1 cellular context compared by ENCODE assay signal in the genomic region with DNA sequence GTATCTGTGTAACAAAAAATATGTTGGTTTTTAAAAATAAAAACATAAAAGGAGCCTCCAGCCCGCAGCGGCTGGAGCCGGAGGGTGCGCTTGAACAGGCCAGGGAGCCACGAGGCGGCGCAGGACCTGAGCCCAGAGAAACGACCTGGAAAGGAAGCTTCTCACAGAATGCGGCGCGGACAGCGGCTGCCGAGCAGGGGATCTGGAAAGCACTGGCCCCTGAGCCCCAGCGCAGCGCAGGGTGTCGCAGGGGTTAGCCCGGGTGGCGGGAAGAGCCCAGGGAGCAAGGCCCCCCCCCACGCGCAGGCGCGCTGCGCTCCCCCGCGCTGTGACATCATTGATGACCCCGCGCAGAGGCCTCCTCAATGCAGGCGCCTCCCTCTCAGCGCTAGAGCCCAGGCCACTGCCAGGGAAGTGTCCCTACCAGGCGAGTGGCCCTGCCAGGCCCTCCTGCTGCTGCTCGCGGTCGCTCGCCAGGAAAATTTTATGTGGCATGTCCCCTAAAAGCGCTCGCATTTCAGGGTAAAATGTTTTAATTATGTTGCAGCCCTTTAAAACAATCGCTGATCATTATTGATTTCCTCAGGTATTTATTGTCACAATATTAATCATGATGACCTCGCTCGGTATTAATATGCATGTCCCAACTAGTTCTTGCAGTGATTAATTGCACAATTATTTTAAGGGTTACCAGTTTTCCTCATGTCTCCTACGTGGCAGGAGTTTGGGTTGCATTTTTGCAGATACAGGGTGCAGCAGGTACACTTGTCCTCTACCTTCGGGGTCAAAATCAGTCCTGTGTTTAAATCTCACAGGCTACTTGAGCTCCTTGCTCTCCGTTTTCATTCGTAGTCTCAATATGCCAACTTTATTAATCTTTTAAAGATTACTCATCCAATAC.
TF ChIP-seq lines count a peak whose summit lies in the region.

No MANE protein-coding gene starts in this region.

TF ChIP-seq in K562, 482 proteins besides CTCF, POLR2A, EP300 and RAD21 (continued from another document and continues in another):
- TF ChIP-seq, protein P1, sequence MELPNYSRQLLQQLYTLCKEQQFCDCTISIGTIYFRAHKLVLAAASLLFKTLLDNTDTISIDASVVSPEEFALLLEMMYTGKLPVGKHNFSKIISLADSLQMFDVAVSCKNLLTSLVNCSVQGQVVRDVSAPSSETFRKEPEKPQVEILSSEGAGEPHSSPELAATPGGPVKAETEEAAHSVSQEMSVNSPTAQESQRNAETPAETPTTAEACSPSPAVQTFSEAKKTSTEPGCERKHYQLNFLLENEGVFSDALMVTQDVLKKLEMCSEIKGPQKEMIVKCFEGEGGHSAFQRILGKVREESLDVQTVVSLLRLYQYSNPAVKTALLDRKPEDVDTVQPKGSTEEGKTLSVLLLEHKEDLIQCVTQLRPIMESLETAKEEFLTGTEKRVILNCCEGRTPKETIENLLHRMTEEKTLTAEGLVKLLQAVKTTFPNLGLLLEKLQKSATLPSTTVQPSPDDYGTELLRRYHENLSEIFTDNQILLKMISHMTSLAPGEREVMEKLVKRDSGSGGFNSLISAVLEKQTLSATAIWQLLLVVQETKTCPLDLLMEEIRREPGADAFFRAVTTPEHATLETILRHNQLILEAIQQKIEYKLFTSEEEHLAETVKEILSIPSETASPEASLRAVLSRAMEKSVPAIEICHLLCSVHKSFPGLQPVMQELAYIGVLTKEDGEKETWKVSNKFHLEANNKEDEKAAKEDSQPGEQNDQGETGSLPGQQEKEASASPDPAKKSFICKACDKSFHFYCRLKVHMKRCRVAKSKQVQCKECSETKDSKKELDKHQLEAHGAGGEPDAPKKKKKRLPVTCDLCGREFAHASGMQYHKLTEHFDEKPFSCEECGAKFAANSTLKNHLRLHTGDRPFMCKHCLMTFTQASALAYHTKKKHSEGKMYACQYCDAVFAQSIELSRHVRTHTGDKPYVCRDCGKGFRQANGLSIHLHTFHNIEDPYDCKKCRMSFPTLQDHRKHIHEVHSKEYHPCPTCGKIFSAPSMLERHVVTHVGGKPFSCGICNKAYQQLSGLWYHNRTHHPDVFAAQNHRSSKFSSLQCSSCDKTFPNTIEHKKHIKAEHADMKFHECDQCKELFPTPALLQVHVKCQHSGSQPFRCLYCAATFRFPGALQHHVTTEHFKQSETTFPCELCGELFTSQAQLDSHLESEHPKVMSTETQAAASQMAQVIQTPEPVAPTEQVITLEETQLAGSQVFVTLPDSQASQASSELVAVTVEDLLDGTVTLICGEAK (IDR thresholded peaks at IDR 0.05) = no peak
- TF ChIP-seq, protein P1 (CRISPR knock-in tag; IDR thresholded peaks at IDR 0.05) = no peak
- TF ChIP-seq HDAC2 (IDR thresholded peaks at IDR 0.05) (no peak), KLF10 (CRISPR knock-in tag; IDR thresholded peaks at IDR 0.05) (no peak), HNRNPK (IDR thresholded peaks at IDR 0.05; ENCODE audit: low read depth, low read length, poor library complexity, severe bottlenecking) (no peak), SRF (CRISPR knock-in tag; IDR thresholded peaks at IDR 0.05) (peak in 1 of 2 experiments; percentile 40; a peak in 1 of 4 replicates), ZSCAN29 (IDR thresholded peaks at IDR 0.05) (no peak), NELFE (IDR thresholded peaks at IDR 0.05; ENCODE audit: insufficient read depth, insufficient read length) (no peak), NCOR1 (IDR thresholded peaks at IDR 0.05) (no peak), ARID2 (IDR thresholded peaks at IDR 0.05) (no peak), TEAD4 (IDR thresholded peaks at IDR 0.05; ENCODE audit: low read length) (no peak), TEAD4 (CRISPR knock-in tag; IDR thresholded peaks at IDR 0.05; ENCODE audit: borderline replicate concordance) (no peak), ETV6 (IDR thresholded peaks at IDR 0.05; ENCODE audit: borderline replicate concordance in 1 of 2, low read depth in 2 of 2, low read length in 1 of 2) (no peak), ETV6 (CRISPR knock-in tag; IDR thresholded peaks at IDR 0.05; ENCODE audit: borderline replicate concordance) (no peak), TBP (optimal IDR thresholded peaks at IDR 0.05; ENCODE audit: low read depth, low read length) (peak; percentile 41), ETV1 (tag; conservative IDR thresholded peaks at IDR 0.05; ENCODE audit: low read depth) (0 out of 2 replicates have a peak, but pooled peaks have one; percentile 33), SIX5 (IDR thresholded peaks at IDR 0.05; ENCODE audit: borderline replicate concordance in 1 of 2, insufficient read depth in 1 of 2, low read depth in 1 of 2, low read length in 2 of 2) (no peak), ZKSCAN8 (CRISPR knock-in tag; IDR thresholded peaks at IDR 0.05) (0 out of 2 replicates have a peak, but pooled peaks have one; percentile 43), ZNF197 (CRISPR knock-in tag; IDR thresholded peaks at IDR 0.05; ENCODE audit: low read depth) (no peak), DMBX1 (CRISPR knock-in tag; IDR thresholded peaks at IDR 0.05; ENCODE audit: borderline replicate concordance) (no peak), CBFA2T2 (conservative IDR thresholded peaks at IDR 0.05) (no peak), ZFP36 (IDR thresholded peaks at IDR 0.05; ENCODE audit: low read depth, low read length, partially characterized antibody) (no peak), FOXJ3 (CRISPR knock-in tag; IDR thresholded peaks at IDR 0.05) (no peak), EZH2 (IDR thresholded peaks at IDR 0.05; ENCODE audit: borderline replicate concordance, low read depth, low read length) (no peak), NR4A1 (CRISPR knock-in tag; IDR thresholded peaks at IDR 0.05) (no peak), NR4A1 (tag; IDR thresholded peaks at IDR 0.05) (no peak), ZNF274 (IDR thresholded peaks at IDR 0.05; ENCODE audit: borderline replicate concordance, low read depth, low read length) (no peak), SRSF3 (IDR thresholded peaks at IDR 0.05; ENCODE audit: insufficient read depth, low read length) (no peak), CREBBP (IDR thresholded peaks at IDR 0.05; ENCODE audit: low read depth, low read length) (no peak), E2F3 (CRISPR knock-in tag; IDR thresholded peaks at IDR 0.05) (peak; percentile 83), POLR2B (IDR thresholded peaks at IDR 0.05; ENCODE audit: low read depth, partially characterized antibody) (peak; percentile 22), FUS (optimal IDR thresholded peaks at IDR 0.05; ENCODE audit: low read depth, low read length) (no peak), ELF2 (CRISPR knock-in tag; IDR thresholded peaks at IDR 0.05) (no peak), MTA2 (IDR thresholded peaks at IDR 0.05; ENCODE audit: low read depth) (no peak), STAT5A (IDR thresholded peaks at IDR 0.05; ENCODE audit: borderline replicate concordance, low read length) (no peak)
- TF ChIP-seq, protein P2, sequence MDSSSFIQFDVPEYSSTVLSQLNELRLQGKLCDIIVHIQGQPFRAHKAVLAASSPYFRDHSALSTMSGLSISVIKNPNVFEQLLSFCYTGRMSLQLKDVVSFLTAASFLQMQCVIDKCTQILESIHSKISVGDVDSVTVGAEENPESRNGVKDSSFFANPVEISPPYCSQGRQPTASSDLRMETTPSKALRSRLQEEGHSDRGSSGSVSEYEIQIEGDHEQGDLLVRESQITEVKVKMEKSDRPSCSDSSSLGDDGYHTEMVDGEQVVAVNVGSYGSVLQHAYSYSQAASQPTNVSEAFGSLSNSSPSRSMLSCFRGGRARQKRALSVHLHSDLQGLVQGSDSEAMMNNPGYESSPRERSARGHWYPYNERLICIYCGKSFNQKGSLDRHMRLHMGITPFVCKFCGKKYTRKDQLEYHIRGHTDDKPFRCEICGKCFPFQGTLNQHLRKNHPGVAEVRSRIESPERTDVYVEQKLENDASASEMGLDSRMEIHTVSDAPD (CRISPR knock-in tag; IDR thresholded peaks at IDR 0.05) = no peak
- TF ChIP-seq, protein P3, sequence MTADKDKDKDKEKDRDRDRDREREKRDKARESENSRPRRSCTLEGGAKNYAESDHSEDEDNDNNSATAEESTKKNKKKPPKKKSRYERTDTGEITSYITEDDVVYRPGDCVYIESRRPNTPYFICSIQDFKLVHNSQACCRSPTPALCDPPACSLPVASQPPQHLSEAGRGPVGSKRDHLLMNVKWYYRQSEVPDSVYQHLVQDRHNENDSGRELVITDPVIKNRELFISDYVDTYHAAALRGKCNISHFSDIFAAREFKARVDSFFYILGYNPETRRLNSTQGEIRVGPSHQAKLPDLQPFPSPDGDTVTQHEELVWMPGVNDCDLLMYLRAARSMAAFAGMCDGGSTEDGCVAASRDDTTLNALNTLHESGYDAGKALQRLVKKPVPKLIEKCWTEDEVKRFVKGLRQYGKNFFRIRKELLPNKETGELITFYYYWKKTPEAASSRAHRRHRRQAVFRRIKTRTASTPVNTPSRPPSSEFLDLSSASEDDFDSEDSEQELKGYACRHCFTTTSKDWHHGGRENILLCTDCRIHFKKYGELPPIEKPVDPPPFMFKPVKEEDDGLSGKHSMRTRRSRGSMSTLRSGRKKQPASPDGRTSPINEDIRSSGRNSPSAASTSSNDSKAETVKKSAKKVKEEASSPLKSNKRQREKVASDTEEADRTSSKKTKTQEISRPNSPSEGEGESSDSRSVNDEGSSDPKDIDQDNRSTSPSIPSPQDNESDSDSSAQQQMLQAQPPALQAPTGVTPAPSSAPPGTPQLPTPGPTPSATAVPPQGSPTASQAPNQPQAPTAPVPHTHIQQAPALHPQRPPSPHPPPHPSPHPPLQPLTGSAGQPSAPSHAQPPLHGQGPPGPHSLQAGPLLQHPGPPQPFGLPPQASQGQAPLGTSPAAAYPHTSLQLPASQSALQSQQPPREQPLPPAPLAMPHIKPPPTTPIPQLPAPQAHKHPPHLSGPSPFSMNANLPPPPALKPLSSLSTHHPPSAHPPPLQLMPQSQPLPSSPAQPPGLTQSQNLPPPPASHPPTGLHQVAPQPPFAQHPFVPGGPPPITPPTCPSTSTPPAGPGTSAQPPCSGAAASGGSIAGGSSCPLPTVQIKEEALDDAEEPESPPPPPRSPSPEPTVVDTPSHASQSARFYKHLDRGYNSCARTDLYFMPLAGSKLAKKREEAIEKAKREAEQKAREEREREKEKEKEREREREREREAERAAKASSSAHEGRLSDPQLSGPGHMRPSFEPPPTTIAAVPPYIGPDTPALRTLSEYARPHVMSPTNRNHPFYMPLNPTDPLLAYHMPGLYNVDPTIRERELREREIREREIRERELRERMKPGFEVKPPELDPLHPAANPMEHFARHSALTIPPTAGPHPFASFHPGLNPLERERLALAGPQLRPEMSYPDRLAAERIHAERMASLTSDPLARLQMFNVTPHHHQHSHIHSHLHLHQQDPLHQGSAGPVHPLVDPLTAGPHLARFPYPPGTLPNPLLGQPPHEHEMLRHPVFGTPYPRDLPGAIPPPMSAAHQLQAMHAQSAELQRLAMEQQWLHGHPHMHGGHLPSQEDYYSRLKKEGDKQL (CRISPR knock-in tag; IDR thresholded peaks at IDR 0.05; ENCODE audit: borderline replicate concordance) = no peak
- TF ChIP-seq, protein P4, sequence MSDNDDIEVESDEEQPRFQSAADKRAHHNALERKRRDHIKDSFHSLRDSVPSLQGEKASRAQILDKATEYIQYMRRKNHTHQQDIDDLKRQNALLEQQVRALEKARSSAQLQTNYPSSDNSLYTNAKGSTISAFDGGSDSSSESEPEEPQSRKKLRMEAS (CRISPR knock-in tag; IDR thresholded peaks at IDR 0.05) = peak; percentile 58; the same call in 1 of the 2 replicates
- TF ChIP-seq, protein P5, sequence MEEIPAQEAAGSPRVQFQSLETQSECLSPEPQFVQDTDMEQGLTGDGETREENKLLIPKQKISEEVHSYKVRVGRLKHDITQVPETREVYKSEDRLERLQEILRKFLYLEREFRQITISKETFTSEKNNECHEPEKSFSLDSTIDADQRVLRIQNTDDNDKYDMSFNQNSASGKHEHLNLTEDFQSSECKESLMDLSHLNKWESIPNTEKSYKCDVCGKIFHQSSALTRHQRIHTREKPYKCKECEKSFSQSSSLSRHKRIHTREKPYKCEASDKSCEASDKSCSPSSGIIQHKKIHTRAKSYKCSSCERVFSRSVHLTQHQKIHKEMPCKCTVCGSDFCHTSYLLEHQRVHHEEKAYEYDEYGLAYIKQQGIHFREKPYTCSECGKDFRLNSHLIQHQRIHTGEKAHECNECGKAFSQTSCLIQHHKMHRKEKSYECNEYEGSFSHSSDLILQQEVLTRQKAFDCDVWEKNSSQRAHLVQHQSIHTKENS (CRISPR knock-in tag; IDR thresholded peaks at IDR 0.05) = no peak
- TF ChIP-seq, protein P6, sequence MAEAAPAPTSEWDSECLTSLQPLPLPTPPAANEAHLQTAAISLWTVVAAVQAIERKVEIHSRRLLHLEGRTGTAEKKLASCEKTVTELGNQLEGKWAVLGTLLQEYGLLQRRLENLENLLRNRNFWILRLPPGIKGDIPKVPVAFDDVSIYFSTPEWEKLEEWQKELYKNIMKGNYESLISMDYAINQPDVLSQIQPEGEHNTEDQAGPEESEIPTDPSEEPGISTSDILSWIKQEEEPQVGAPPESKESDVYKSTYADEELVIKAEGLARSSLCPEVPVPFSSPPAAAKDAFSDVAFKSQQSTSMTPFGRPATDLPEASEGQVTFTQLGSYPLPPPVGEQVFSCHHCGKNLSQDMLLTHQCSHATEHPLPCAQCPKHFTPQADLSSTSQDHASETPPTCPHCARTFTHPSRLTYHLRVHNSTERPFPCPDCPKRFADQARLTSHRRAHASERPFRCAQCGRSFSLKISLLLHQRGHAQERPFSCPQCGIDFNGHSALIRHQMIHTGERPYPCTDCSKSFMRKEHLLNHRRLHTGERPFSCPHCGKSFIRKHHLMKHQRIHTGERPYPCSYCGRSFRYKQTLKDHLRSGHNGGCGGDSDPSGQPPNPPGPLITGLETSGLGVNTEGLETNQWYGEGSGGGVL (CRISPR knock-in tag; IDR thresholded peaks at IDR 0.05) = no peak
